Comparison of ENCODE assay signal across 14 cellular contexts in the genomic region with DNA sequence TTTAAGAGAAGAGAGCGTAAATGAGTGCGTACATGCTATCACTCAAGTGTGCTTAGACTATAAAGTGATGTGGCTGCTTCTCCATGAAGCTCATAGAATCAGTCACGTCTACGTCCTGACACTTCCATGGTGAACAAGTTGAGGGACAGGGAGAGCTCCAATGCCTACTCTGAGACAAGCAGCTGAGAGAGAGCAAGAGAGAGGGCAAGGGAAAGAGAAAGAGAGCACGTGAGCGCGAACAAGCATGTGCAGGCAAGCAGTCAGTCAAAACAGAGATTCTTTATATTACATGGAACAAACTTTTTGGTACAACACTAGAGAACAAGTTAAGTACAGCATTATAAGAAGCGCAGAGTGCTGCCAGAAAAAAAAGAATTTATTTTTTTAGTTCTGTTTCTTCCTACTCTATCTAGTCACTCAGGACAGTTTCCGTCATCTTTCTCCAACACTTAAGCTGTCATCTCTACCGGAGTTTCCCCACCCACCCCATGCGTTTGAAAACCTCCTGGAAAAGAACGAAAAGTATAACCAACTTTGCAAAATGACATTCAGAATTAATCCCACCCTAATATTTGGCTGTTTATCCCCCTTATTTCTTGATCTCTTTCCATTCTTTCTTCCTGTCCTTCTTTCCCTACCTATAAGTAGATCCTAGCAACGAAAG.
DNase-seq lines count a peak whose midpoint lies in the region; ATAC-seq and TF ChIP-seq lines count a peak whose summit lies in the region.
"Had no signal": no experiment of that assay in that cellular context is flagged by ENCODE, and none has a peak within 500 bp of the region (broad histone marks: within the 10 kb centered on the region; RNA-seq: fewer than 3 reads in every experiment).

No MANE protein-coding gene starts in this region.

- peak overlapping the region; percentile 6 for H3K4me3 Mint-ChIP-seq in type B pancreatic cell
- H3K4me3 Mint-ChIP-seq: CD8-positive, alpha-beta T cell had no signal

- no peaks in the 10 kb centered on the region for H3K27me3 Mint-ChIP-seq in type B pancreatic cell

- H3K27ac ChIP-seq in muscle layer of duodenum (ENCODE audit: low read length) = no peak overlapping the region

- ATAC-seq in Right ventricle myocardium superior (ENCODE audit: poor library complexity) = peak; percentile 45
- ATAC-seq in HG03520 (IDR thresholded peaks at IDR 0.05; ENCODE audit: unreplicated experiment) = no peak
- no peak for ATAC-seq in GM18498 (IDR thresholded peaks at IDR 0.05; ENCODE audit: unreplicated experiment)
- ATAC-seq: CD8-positive, alpha-beta T cell had no signal

- H3K36me3 Mint-ChIP-seq in type B pancreatic cell = no peaks in the 10 kb centered on the region
- H3K36me3 Mint-ChIP-seq: CD8-positive, alpha-beta T cell had no signal

- H3K9me3 ChIP-seq in muscle layer of duodenum (ENCODE audit: control insufficient read depth in 1 of 2, low read length in 2 of 2) = no peaks in the 10 kb centered on the region

- TF ChIP-seq CTCF in fibroblast of villous mesenchyme (IDR thresholded peaks at IDR 0.05; ENCODE audit: insufficient read depth, low read depth, low read length) (no peak), type B pancreatic cell (conservative IDR thresholded peaks at IDR 0.05) (no peak)

- H3K27ac Mint-ChIP-seq in type B pancreatic cell = no peak overlapping the region
- H3K27ac Mint-ChIP-seq: CD8-positive, alpha-beta T cell had no signal

- H3K4me1 ChIP-seq in muscle layer of duodenum (ENCODE audit: control insufficient read depth in 1 of 2, insufficient read depth in 2 of 2, low read length in 2 of 2) = peaks cover 3 to 6% of the 10 kb centered on the region in 2 donors

- DNase-seq in Right ventricle myocardium superior = no peak
- no peak for DNase-seq in cardiac septum (ENCODE audit: low spot score)
- peak; percentile 38 for DNase-seq in fibroblast of villous mesenchyme (ENCODE audit: low read depth)
- no peak for DNase-seq in type B pancreatic cell (ENCODE audit: extremely low spot score, unreplicated experiment)
- no peak for DNase-seq in NCI-H1436 (lab: John Stamatoyannopoulos, UW)
- DNase-seq: activated CD8-positive, alpha-beta memory T cell treated with anti-CD3 and anti-CD28 coated beads for 24 hours; CD8-positive, alpha-beta T cell; cortex of kidney; NCI-H2081; NCI-H526; stimulated activated CD4-positive, alpha-beta T cell treated with anti-CD3 and anti-CD28 coated beads, Interleukin-4, amount 100 ng/mL, for 4 hours had no signal

- H3K4me1 Mint-ChIP-seq in type B pancreatic cell (ENCODE audit: unreplicated experiment) = peaks cover 65% of the 10 kb centered on the region

- no peaks in the 10 kb centered on the region for H3K9me3 Mint-ChIP-seq in type B pancreatic cell
- H3K9me3 Mint-ChIP-seq: CD8-positive, alpha-beta T cell had no signal

- H3K36me3 ChIP-seq in muscle layer of duodenum (ENCODE audit: control insufficient read depth in 1 of 2, insufficient read depth in 2 of 2, low read length in 2 of 2) = no peaks in the 10 kb centered on the region

- H3K27me3 ChIP-seq in muscle layer of duodenum (ENCODE audit: low read depth, low read length) = no peaks in the 10 kb centered on the region

- H3K4me3 ChIP-seq in fibroblast of villous mesenchyme (ENCODE audit: low read depth, low read length) (peak overlapping the region; percentile 34), muscle layer of duodenum (ENCODE audit: low read depth in 1 of 2, low read length in 2 of 2) (peak overlapping the region; percentile 22 to 45)

- intact Hi-C loops in Right ventricle myocardium superior (cut with DNase I) (no loop called here), cardiac septum (cut with DNase I) (no loop called here)
